Comparison of ENCODE assay signal across 13 cellular contexts in genomic region chr12:53326460-53327185, GRCh38. TPM values are rescaled to one million over a fixed set of nuclear protein-coding genes. Genes with fewer than 3 reads are reported as not detected.
DNase-seq lines count a peak whose midpoint lies in the region; ATAC-seq, FAIRE-seq and TF ChIP-seq lines count a peak whose summit lies in the region.
"Had no signal": no experiment of that assay in that cellular context is flagged by ENCODE, and none has a peak within 500 bp of the region (broad histone marks: within the 10 kb centered on the region; RNA-seq: fewer than 3 reads in every experiment).

No MANE protein-coding gene starts in this region.

- no peak overlapping the region for H3K4me2 ChIP-seq in K562 (ENCODE audit: insufficient read depth, low read length)

- no peaks in the 10 kb centered on the region for H4K20me1 ChIP-seq in K562 (replicated peaks; ENCODE audit: control insufficient read depth, insufficient read depth, low read length)

- peaks cover 35% of the 10 kb centered on the region for H3K4me1 ChIP-seq in HUES6 (ENCODE audit: control insufficient read depth, insufficient read depth, low read length)
- peaks cover 26 to 55% of the 10 kb centered on the region in 2 experiments for H3K4me1 ChIP-seq in K562 (replicated peaks in 1 of 2; ENCODE audit: control insufficient read depth in 2 of 2, insufficient read depth in 2 of 2, low read length in 2 of 2)
- peaks cover 6 to 34% (median 25%) of the 10 kb centered on the region in 9 donors for H3K4me1 ChIP-seq in heart right ventricle

- TF ChIP-seq EP300 in K562 (IDR thresholded peaks at IDR 0.05; ENCODE audit: low read length), result no peak

- intact Hi-C loops in K562 (cut with micrococcal nuclease), result loop anchor here (10.0 kb wide), 1 partner anchor 98 kb away; the partner anchor contains the start of gene AMHR2
- intact Hi-C loops in heart right ventricle (cut with DNase I), result loop anchor here in 3 of 10 donors (2.0 to 10.0 kb wide), 4 partner anchors 18 to 178 kb away; partner anchors contain the start of genes TARBP2 (in 2 of the 3), AMHR2 (in 1 of the 3) and NPFF (in 1 of the 3)

- DNase-seq in DMS53 (lab: John Stamatoyannopoulos, UW), result peak; percentile 38
- DNase-seq in DMS53 treated with DMSO at 0.1 percent for 48 hours (lab: John Stamatoyannopoulos, UW; ENCODE audit: unreplicated experiment), result no peak
- DNase-seq in K562 (ENCODE audit: extremely low read depth in 1 of 4, low spot score in 3 of 4), result peak in 1 of 4 experiments; percentile 28
- no peak for DNase-seq in foreskin fibroblast
- DNase-seq in heart right ventricle, result no peak
- no peak for DNase-seq in cerebellar nuclear complex (lab: John Stamatoyannopoulos, UW)
- DNase-seq: NCI-H2107, PC-9 had no signal

- no peak overlapping the region for H3K9ac ChIP-seq in HUES6 (ENCODE audit: low read length)
- H3K9ac ChIP-seq in K562 (ENCODE audit: insufficient read depth in 1 of 2, low read depth in 2 of 2, low read length in 2 of 2), result no peak overlapping the region

- peak overlapping the region; percentile 81 to 88 (median 88) for H3K4me3 Mint-ChIP-seq in nephron

- no TSS peak for BruUV-seq in K562 (replicated peaks; lab: Mats Ljungman, UMichigan)

- TF ChIP-seq CTCF in K562 (IDR thresholded peaks at IDR 0.05 in 2 of 3, conservative IDR thresholded peaks at IDR 0.05 in 1 of 3; ENCODE audit: insufficient read depth in 2 of 3, low read depth in 1 of 3, low read length in 3 of 3) (no peak), nephron (IDR thresholded peaks at IDR 0.05; ENCODE audit: unreplicated experiment in 3 of 3) (no peak), foreskin fibroblast (IDR thresholded peaks at IDR 0.05; ENCODE audit: low read depth, low read length) (no peak), heart right ventricle (IDR thresholded peaks at IDR 0.05) (no peak)

- H3K36me3 ChIP-seq in HUES6 (ENCODE audit: control insufficient read depth, insufficient read depth, low read length), result no peaks in the 10 kb centered on the region
- no peaks in the 10 kb centered on the region for H3K36me3 ChIP-seq in K562 (ENCODE audit: control insufficient read depth, insufficient read depth, low read length)
- H3K36me3 ChIP-seq in heart right ventricle, result no peaks in the 10 kb centered on the region

- CTCF ChIA-PET in K562 (lab: Yijun Ruan, JAX; ENCODE audit: low intra/inter-chr PET ratio), result interaction anchor here (0.7 to 1.7 kb wide), 5 partner anchors 8 to 287 kb away, joined by 3 to 11 read pairs (median 4); no protein-coding TSS in a partner anchor

- H3K9me3 ChIP-seq in HUES6 (ENCODE audit: control insufficient read depth, insufficient read depth, low read depth, low read length) (no peaks in the 10 kb centered on the region), K562 (replicated peaks; ENCODE audit: control insufficient read depth, insufficient read depth, low read depth, low read length) (no peaks in the 10 kb centered on the region), heart right ventricle (no peaks in the 10 kb centered on the region)

- TF ChIP-seq RAD21 in K562 (CRISPR knock-in tag; conservative IDR thresholded peaks at IDR 0.05 in 1 of 2, IDR thresholded peaks at IDR 0.05 in 1 of 2), result no peak

- no peak for TF ChIP-seq POLR2A in K562 (conservative IDR thresholded peaks at IDR 0.05)

- ATAC-seq in K562 (no peak), heart right ventricle (no peak)

- no peaks in the 10 kb centered on the region for H3K9me1 ChIP-seq in K562 (ENCODE audit: control insufficient read depth, insufficient read depth, low read length)

- H3K27me3 ChIP-seq in HUES6 (ENCODE audit: control insufficient read depth, insufficient read depth, low read length) (peaks cover 36% of the 10 kb centered on the region), K562 (ENCODE audit: control insufficient read depth in 2 of 2, insufficient read depth in 2 of 2, low read length in 2 of 2) (no peaks in the 10 kb centered on the region), heart right ventricle (peaks cover 0 to 45% (median 0%) of the 10 kb centered on the region in 7 donors)

- in situ Hi-C loops in K562 (cut with MboI), result loop anchor here (10.0 kb wide), 1 partner anchor 178 kb away; the partner anchor contains the start of genes NPFF and TARBP2

- H3K27me3 Mint-ChIP-seq in nephron (ENCODE audit: low read depth), result no peaks in the 10 kb centered on the region

- H2AFZ ChIP-seq in K562 (ENCODE audit: low read depth, low read length), result no peak overlapping the region
- H2AFZ ChIP-seq: PC-9 had no signal

- H3K79me2 ChIP-seq in K562 (ENCODE audit: control insufficient read depth, insufficient read depth, low read length), result no peaks in the 10 kb centered on the region

- H3K36me3 Mint-ChIP-seq in nephron (ENCODE audit: low read depth), result no peaks in the 10 kb centered on the region

- 73% methylated on average over 8 of the region's 8 CpGs for WGBS in K562 (ENCODE audit: insufficient coverage, low coverage, missing lambda C conversion rate)
- WGBS in heart right ventricle, 2 donors, result 85 to 88% methylated on average over 8 of the region's 8 CpGs

- no peaks in the 10 kb centered on the region for H3K9me3 Mint-ChIP-seq in nephron

- peak overlapping the region; percentile 6 to 89 (median 21) for H3K27ac Mint-ChIP-seq in nephron

- H3K4me3 ChIP-seq in HUES6 (ENCODE audit: low read depth, low read length), result peak overlapping the region; percentile 52; the same call in 1 of the 2 replicates
- H3K4me3 ChIP-seq in K562, result no peak overlapping the region
- no peak overlapping the region for H3K4me3 ChIP-seq in foreskin fibroblast (ENCODE audit: low read depth in 1 of 2, low read length in 2 of 2)
- H3K4me3 ChIP-seq in heart right ventricle, result no peak overlapping the region
- H3K4me3 ChIP-seq: PC-9 had no signal

- POLR2A ChIA-PET in K562 (lab: Yijun Ruan, JAX), result interaction anchor here (0.6 to 2.4 kb wide), 9 partner anchors 8 to 183 kb away, joined by 3 to 10 read pairs (median 4); no protein-coding TSS in a partner anchor

- FAIRE-seq in K562 (lab: Jason Lieb, UNC), result no peak
- FAIRE-seq: TTC549 had no signal

- H3K4me1 Mint-ChIP-seq in nephron, result peaks cover 20% of the 10 kb centered on the region

- H3K27ac ChIP-seq in HUES6 (ENCODE audit: low read depth, low read length), result no peak overlapping the region
- no peak overlapping the region for H3K27ac ChIP-seq in K562 (ENCODE audit: extremely low read depth, low read depth, low read length)
- H3K27ac ChIP-seq in heart right ventricle, result no peak overlapping the region
- H3K27ac ChIP-seq: 22Rv1, PC-9 had no signal

RNA-seq across cellular contexts. Expression of gene AAAS, which starts 5.2 kb away (rescaled TPM):
- 123 and 253 TPM in 2 replicates for total RNA-seq in K562 (2011; cell fraction: chromatin; rRNA removed; ENCODE audit: low replicate concordance)
- total RNA-seq in K562 (2011; cell fraction: nucleolus; rRNA removed), result 149 and 151 TPM in 2 replicates
- 129 and 138 TPM in 2 replicates for total RNA-seq in K562 (2011; cell fraction: nucleoplasm; rRNA removed)
- total RNA-seq in K562 (2014; rRNA removed), result 81.8 and 106 TPM in 2 replicates
- total RNA-seq in K562 (2014; rRNA removed; fragmentation: Illumina TruSeq; extraction: Trizol), result 45.1 and 51.9 TPM in 2 replicates
- 79.8 and 81.1 TPM in 2 replicates for total RNA-seq in K562 (2015; rRNA removed; fragmentation: Illumina TruSeq; extraction: Trizol)
- 103 and 106 TPM in 2 replicates for total RNA-seq in K562 (2021)
- 80.5 and 110 TPM in 2 replicates for polyA plus RNA-seq in K562 (2011; rRNA removed)
- polyA plus RNA-seq in K562 (2011; cell fraction: cytosol; rRNA removed), result 148 and 158 TPM in 2 replicates
- 427 and 439 TPM in 2 replicates for polyA plus RNA-seq in K562 (2011; cell fraction: nucleus; rRNA removed)
- 85.9 and 108 TPM in 2 replicates for polyA plus RNA-seq in K562 (2012)
- 99.6 and 119 TPM in 2 replicates for polyA plus RNA-seq in K562 (2014; fragmentation: Illumina TruSeq; extraction: Trizol)
- 100 to 1,000 TPM; 124 to 157 TPM for polyA plus RNA-seq in K562 (2014; fragmentation: Nextera tagmentation; extraction: Ambion mirVana)
- polyA plus RNA-seq in K562 (2014; rRNA removed), result 95.9 and 103 TPM in 2 replicates
- 91.3 and 115 TPM in 2 replicates for polyA minus RNA-seq in K562 (2011; rRNA and poly(A)+ RNA removed)
- polyA minus RNA-seq in K562 (2011; cell fraction: cytosol; rRNA and poly(A)+ RNA removed), result 75.9 and 85.9 TPM in 2 replicates
- polyA minus RNA-seq in K562 (2011; cell fraction: nucleus; rRNA and poly(A)+ RNA removed), result 62.5 and 105 TPM in 2 replicates
- total RNA-seq in heart right ventricle, result 10 to 100 TPM; 33.5 to 42.2 (median 34.9) TPM
- polyA plus RNA-seq in heart right ventricle, result 10 to 100 TPM; 33.9 to 52.8 TPM

RNA-seq across cellular contexts. Expression of gene SP7, which starts 9.5 kb away (rescaled TPM):
- not detected in 2 replicates for total RNA-seq in K562 (2011; cell fraction: chromatin; rRNA removed; ENCODE audit: low replicate concordance)
- total RNA-seq in K562 (2011; cell fraction: nucleolus; rRNA removed), result not detected in 2 replicates
- not detected in 2 replicates for total RNA-seq in K562 (2011; cell fraction: nucleoplasm; rRNA removed)
- total RNA-seq in K562 (2014; rRNA removed) (not detected in 2 replicates), K562 (2014; rRNA removed; fragmentation: Illumina TruSeq; extraction: Trizol) (not detected in 2 replicates), K562 (2015; rRNA removed; fragmentation: Illumina TruSeq; extraction: Trizol) (not detected in 2 replicates), K562 (2021) (not detected in 2 replicates), heart right ventricle (not detected)
- polyA plus RNA-seq in K562 (2011; rRNA removed) (0.03 and 0.04 TPM in 2 replicates), K562 (2014; fragmentation: Illumina TruSeq; extraction: Trizol) (not detected in 2 replicates), K562 (2014; fragmentation: Nextera tagmentation; extraction: Ambion mirVana) (not detected), K562 (2014; rRNA removed) (not detected in 2 replicates), heart right ventricle (not detected)
- polyA plus RNA-seq in K562 (2011; cell fraction: cytosol; rRNA removed), result 0.04 TPM in 1 of 2 replicates, not detected in the other
- polyA plus RNA-seq in K562 (2011; cell fraction: nucleus; rRNA removed), result 0.04 TPM in 1 of 2 replicates, not detected in the other
- 0.04 and 0.07 TPM in 2 replicates for polyA plus RNA-seq in K562 (2012)
- not detected in 2 replicates for polyA minus RNA-seq in K562 (2011; rRNA and poly(A)+ RNA removed)
- not detected in 2 replicates for polyA minus RNA-seq in K562 (2011; cell fraction: cytosol; rRNA and poly(A)+ RNA removed)
- polyA minus RNA-seq in K562 (2011; cell fraction: nucleus; rRNA and poly(A)+ RNA removed), result not detected in 2 replicates
- total RNA-seq: mesenteric fat pad, PC-9 had no signal

RNA-seq across cellular contexts. Expression of gene MYG1, which starts 27.1 kb away (rescaled TPM):
- total RNA-seq in K562 (2011; cell fraction: chromatin; rRNA removed; ENCODE audit: low replicate concordance), result 23.2 and 63.0 TPM in 2 replicates
- 28.3 and 35.0 TPM in 2 replicates for total RNA-seq in K562 (2011; cell fraction: nucleolus; rRNA removed)
- 24.2 and 34.6 TPM in 2 replicates for total RNA-seq in K562 (2011; cell fraction: nucleoplasm; rRNA removed)
- total RNA-seq in K562 (2014; rRNA removed), result 1.8 and 2.9 TPM in 2 replicates
- 0.86 and 1.1 TPM in 2 replicates for total RNA-seq in K562 (2014; rRNA removed; fragmentation: Illumina TruSeq; extraction: Trizol)
- total RNA-seq in K562 (2015; rRNA removed; fragmentation: Illumina TruSeq; extraction: Trizol), result 3.0 and 3.3 TPM in 2 replicates
- 3.9 and 4.6 TPM in 2 replicates for total RNA-seq in K562 (2021)
- 3.0 and 7.2 TPM in 2 replicates for polyA plus RNA-seq in K562 (2011; rRNA removed)
- polyA plus RNA-seq in K562 (2011; cell fraction: cytosol; rRNA removed), result 2.8 and 4.9 TPM in 2 replicates
- 39.1 and 39.9 TPM in 2 replicates for polyA plus RNA-seq in K562 (2011; cell fraction: nucleus; rRNA removed)
- 2.3 and 8.9 TPM in 2 replicates for polyA plus RNA-seq in K562 (2012)
- polyA plus RNA-seq in K562 (2014; fragmentation: Illumina TruSeq; extraction: Trizol), result 1.7 and 2.1 TPM in 2 replicates
- polyA plus RNA-seq in K562 (2014; fragmentation: Nextera tagmentation; extraction: Ambion mirVana), result 1 to 10 TPM in 1 of 2 experiments, under 1 TPM in 1; 0.45 to 1.3 TPM
- polyA plus RNA-seq in K562 (2014; rRNA removed), result 4.9 and 5.6 TPM in 2 replicates
- polyA minus RNA-seq in K562 (2011; rRNA and poly(A)+ RNA removed), result 3.0 and 4.4 TPM in 2 replicates
- 2.0 and 4.0 TPM in 2 replicates for polyA minus RNA-seq in K562 (2011; cell fraction: cytosol; rRNA and poly(A)+ RNA removed)
- 8.6 and 11.4 TPM in 2 replicates for polyA minus RNA-seq in K562 (2011; cell fraction: nucleus; rRNA and poly(A)+ RNA removed)
- total RNA-seq in heart right ventricle, result 10 to 100 TPM; 26.8 to 40.1 (median 36.0) TPM
- polyA plus RNA-seq in heart right ventricle, result 100 to 1,000 TPM in 1 of 2 donors, 10 to 100 TPM in 1; 69.4 to 115 TPM

RNA-seq across cellular contexts. Expression of gene PFDN5, which starts 31.3 kb away (rescaled TPM):
- total RNA-seq in K562 (2011; cell fraction: chromatin; rRNA removed; ENCODE audit: low replicate concordance), result 274 and 406 TPM in 2 replicates
- total RNA-seq in K562 (2011; cell fraction: nucleolus; rRNA removed), result 346 and 363 TPM in 2 replicates
- total RNA-seq in K562 (2011; cell fraction: nucleoplasm; rRNA removed), result 389 and 520 TPM in 2 replicates
- total RNA-seq in K562 (2014; rRNA removed) (395 and 475 TPM in 2 replicates), K562 (2014; rRNA removed; fragmentation: Illumina TruSeq; extraction: Trizol) (742 and 748 TPM in 2 replicates), K562 (2015; rRNA removed; fragmentation: Illumina TruSeq; extraction: Trizol) (576 and 603 TPM in 2 replicates), K562 (2021) (361 and 366 TPM in 2 replicates), heart right ventricle (100 to 1,000 TPM; 307 to 413 (median 339) TPM)
- polyA plus RNA-seq in K562 (2011; rRNA removed) (988 and 1,156 TPM in 2 replicates), K562 (2014; fragmentation: Illumina TruSeq; extraction: Trizol) (540 and 563 TPM in 2 replicates), K562 (2014; fragmentation: Nextera tagmentation; extraction: Ambion mirVana) (1,000 to 10,000 TPM; 1,505 to 1,636 TPM), K562 (2014; rRNA removed) (707 and 867 TPM in 2 replicates), heart right ventricle (1,000 to 10,000 TPM in 1 of 2 donors, 100 to 1,000 TPM in 1; 658 to 1,216 TPM)
- 581 and 1,108 TPM in 2 replicates for polyA plus RNA-seq in K562 (2011; cell fraction: cytosol; rRNA removed)
- 677 and 1,297 TPM in 2 replicates for polyA plus RNA-seq in K562 (2011; cell fraction: nucleus; rRNA removed)
- 482 and 595 TPM in 2 replicates for polyA plus RNA-seq in K562 (2012)
- polyA minus RNA-seq in K562 (2011; rRNA and poly(A)+ RNA removed), result 355 and 476 TPM in 2 replicates
- polyA minus RNA-seq in K562 (2011; cell fraction: cytosol; rRNA and poly(A)+ RNA removed), result 76.3 and 107 TPM in 2 replicates
- 102 and 229 TPM in 2 replicates for polyA minus RNA-seq in K562 (2011; cell fraction: nucleus; rRNA and poly(A)+ RNA removed)

RNA-seq across cellular contexts. Expression of gene SP1, which starts 53.4 kb away (rescaled TPM):
- 65.4 and 90.5 TPM in 2 replicates for total RNA-seq in K562 (2011; cell fraction: chromatin; rRNA removed; ENCODE audit: low replicate concordance)
- 29.7 and 34.7 TPM in 2 replicates for total RNA-seq in K562 (2011; cell fraction: nucleolus; rRNA removed)
- total RNA-seq in K562 (2011; cell fraction: nucleoplasm; rRNA removed), result 46.8 and 54.4 TPM in 2 replicates
- total RNA-seq in K562 (2014; rRNA removed), result 31.5 and 32.2 TPM in 2 replicates
- 44.0 and 47.9 TPM in 2 replicates for total RNA-seq in K562 (2014; rRNA removed; fragmentation: Illumina TruSeq; extraction: Trizol)
- total RNA-seq in K562 (2015; rRNA removed; fragmentation: Illumina TruSeq; extraction: Trizol), result 48.9 and 51.7 TPM in 2 replicates
- 62.2 and 65.5 TPM in 2 replicates for total RNA-seq in K562 (2021)
- 41.6 and 64.9 TPM in 2 replicates for polyA plus RNA-seq in K562 (2011; rRNA removed)
- polyA plus RNA-seq in K562 (2011; cell fraction: cytosol; rRNA removed), result 55.5 and 56.9 TPM in 2 replicates
- polyA plus RNA-seq in K562 (2011; cell fraction: nucleus; rRNA removed), result 49.9 and 53.7 TPM in 2 replicates
- polyA plus RNA-seq in K562 (2012), result 23.7 and 26.5 TPM in 2 replicates
- polyA plus RNA-seq in K562 (2014; fragmentation: Illumina TruSeq; extraction: Trizol), result 38.7 and 47.4 TPM in 2 replicates
- polyA plus RNA-seq in K562 (2014; fragmentation: Nextera tagmentation; extraction: Ambion mirVana), result 10 to 100 TPM in 1 of 2 experiments, 1 to 10 TPM in 1; 8.0 to 12.3 TPM
- polyA plus RNA-seq in K562 (2014; rRNA removed), result 25.5 and 28.2 TPM in 2 replicates
- 140 and 156 TPM in 2 replicates for polyA minus RNA-seq in K562 (2011; rRNA and poly(A)+ RNA removed)
- 64.3 and 64.4 TPM in 2 replicates for polyA minus RNA-seq in K562 (2011; cell fraction: cytosol; rRNA and poly(A)+ RNA removed)
- polyA minus RNA-seq in K562 (2011; cell fraction: nucleus; rRNA and poly(A)+ RNA removed), result 19.3 and 32.3 TPM in 2 replicates
- total RNA-seq in heart right ventricle, result 10 to 100 TPM; 27.2 to 42.4 (median 32.3) TPM
- polyA plus RNA-seq in heart right ventricle, result 1 to 10 TPM; 7.8 to 8.8 TPM
